In genomic region chr2:43221660-43222471, GRCh38 we compare ENCODE assay signal across 8 cellular contexts. TPM values are rescaled to one million over a fixed set of nuclear protein-coding genes. Genes with fewer than 3 reads are reported as not detected.
DNase-seq lines count a peak whose midpoint lies in the region; ATAC-seq, FAIRE-seq and TF ChIP-seq lines count a peak whose summit lies in the region.

No MANE protein-coding gene starts in this region.

- H3K9me3 ChIP-seq in pancreas: no peaks in the 10 kb centered on the region

- H3K4me3 ChIP-seq in KMS-11 (IDR thresholded peaks at IDR 0.05; ENCODE audit: insufficient read depth, low read depth, low read length) (no peak overlapping the region), pancreas (peak overlapping the region; percentile 87 to 98 (median 92))

- H3K4me3 Mint-ChIP-seq in Calu3 (ENCODE audit: low read depth, unreplicated experiment): peak overlapping the region; percentile 98

- TF ChIP-seq CTCF in Calu3 (IDR thresholded peaks at IDR 0.05; ENCODE audit: unreplicated experiment) (no peak), KMS-11 (conservative IDR thresholded peaks at IDR 0.05; ENCODE audit: low read depth, low read length) (no peak), pancreas (IDR thresholded peaks at IDR 0.05) (no peak)

- H3K36me3 ChIP-seq in KMS-11 (ENCODE audit: insufficient read depth): peaks cover 23% of the 10 kb centered on the region
- H3K36me3 ChIP-seq in pancreas: peaks cover 0 to 30% (median 16%) of the 10 kb centered on the region in 3 donors

- DNase-seq in Calu3: peak; percentile 83
- DNase-seq in SKM-1 treated with dmso at 0.1 percent for 144 hours (lab: John Stamatoyannopoulos, UW; ENCODE audit: unreplicated experiment): peak; percentile 71
- peak; percentile 20 to 95 (median 84) for DNase-seq in anterior cingulate cortex (lab: John Stamatoyannopoulos, UW)
- peak; percentile 90 for DNase-seq in left cardiac atrium
- DNase-seq in pancreas: peak; percentile 82 to 90 (median 86)

- H3K4me2 ChIP-seq in KMS-11: peak overlapping the region; percentile 89

- peak overlapping the region; percentile 89; the same call in 1 of the 2 replicates for H3K27ac ChIP-seq in KMS-11
- peak overlapping the region; percentile 87 to 98 (median 96) for H3K27ac ChIP-seq in pancreas

- H3K9ac ChIP-seq in KMS-11: no peak overlapping the region; the same call in 1 of the 2 replicates

- no peaks in the 10 kb centered on the region for H3K9me3 Mint-ChIP-seq in Calu3 (ENCODE audit: low read depth, unreplicated experiment)

- H3K27me3 Mint-ChIP-seq in Calu3 (ENCODE audit: unreplicated experiment): no peaks in the 10 kb centered on the region

- FAIRE-seq in pancreas (lab: Jason Lieb, UNC): no peak

- WGBS in pancreas, 2 donors: 0 to 1% methylated on average over 8 of the region's 8 CpGs

- H3K4me1 ChIP-seq in KMS-11 (ENCODE audit: low read depth, poor library complexity, severe bottlenecking) (peaks cover 63% of the 10 kb centered on the region), pancreas (peaks cover 19 to 35% (median 27%) of the 10 kb centered on the region in 3 donors)

- BruUV-seq in Calu3 (replicated peaks; lab: Mats Ljungman, UMichigan): no TSS peak

- CTCF ChIA-PET in Calu3 (lab: Charles Lee): interaction anchor here (0.5 to 2.0 kb wide), 7 partner anchors 23 to 198 kb away, joined by 3 to 10 read pairs (median 5); no protein-coding TSS in a partner anchor

- peaks cover 84% of the 10 kb centered on the region for H3K36me3 Mint-ChIP-seq in Calu3 (ENCODE audit: insufficient read depth, unreplicated experiment)

- peaks cover 35% of the 10 kb centered on the region for H3K4me1 Mint-ChIP-seq in Calu3 (ENCODE audit: low read depth, unreplicated experiment)

- H4K20me1 ChIP-seq in KMS-11 (ENCODE audit: insufficient read depth): peaks cover 9% of the 10 kb centered on the region; the same call in 1 of the 2 replicates

- H3K27me3 ChIP-seq in KMS-11 (ENCODE audit: insufficient read depth, low read depth) (no peaks in the 10 kb centered on the region), pancreas (no peaks in the 10 kb centered on the region)

- ATAC-seq in left cardiac atrium: peak; percentile 3 to 40
- ATAC-seq in pancreas: peak; percentile 13 to 37 (median 22)
- ATAC-seq in GM21825 (IDR thresholded peaks at IDR 0.05; ENCODE audit: unreplicated experiment): no peak
- no peak for ATAC-seq in HG03457 (IDR thresholded peaks at IDR 0.05; ENCODE audit: unreplicated experiment)

- no peak overlapping the region for H2AFZ ChIP-seq in KMS-11 (ENCODE audit: low read depth)

- intact Hi-C loops in Calu3 (cut with micrococcal nuclease; ENCODE audit: unreplicated experiment): loop anchor here (2.0 to 5.0 kb wide), 3 partner anchors 40 to 243 kb away; no protein-coding TSS in a partner anchor
- intact Hi-C loops in left cardiac atrium (cut with DNase I): loop anchor here in 1 of 2 donors (10.0 kb wide), 2 partner anchors 87 to 367 kb away; no protein-coding TSS in a partner anchor
- intact Hi-C loops in pancreas (cut with DNase I): loop anchor here in 1 of 3 donors (10.0 kb wide), 1 partner anchor 87 kb away; no protein-coding TSS in a partner anchor

- peak overlapping the region; percentile 84 for H3K27ac Mint-ChIP-seq in Calu3 (ENCODE audit: unreplicated experiment)

- H3K79me2 ChIP-seq in KMS-11 (ENCODE audit: insufficient read depth, low read depth): peaks cover 54% of the 10 kb centered on the region

RNA-seq across cellular contexts. Expression of gene ZFP36L2, which starts 4.5 kb away (rescaled TPM):
- 90.7 and 120 TPM in 2 replicates for total RNA-seq in Calu3 (2022)
- 10 to 100 TPM; 64.0 to 82.1 TPM for total RNA-seq in left cardiac atrium
- total RNA-seq in pancreas: 100 to 1,000 TPM in 1 of 6 donors, 10 to 100 TPM in 5; 36.8 to 117 (median 64.8) TPM
- polyA plus RNA-seq in pancreas: 10 to 100 TPM; 44.4 to 52.6 TPM

Comparison
In these comparisons a context has a peak if more than half of its experiments do, and no peak if none do; other contexts are left out.
1. ATAC-seq: peak in left cardiac atrium (2 of 2) and pancreas (4 of 4); none in GM21825 (single experiment) and HG03457 (single experiment).
2. Peak in every context shown above with its lines, with median percentiles within 50 percentile points of each other: DNase-seq.